23 cellular contexts compared by ENCODE assay signal in the genomic region with DNA sequence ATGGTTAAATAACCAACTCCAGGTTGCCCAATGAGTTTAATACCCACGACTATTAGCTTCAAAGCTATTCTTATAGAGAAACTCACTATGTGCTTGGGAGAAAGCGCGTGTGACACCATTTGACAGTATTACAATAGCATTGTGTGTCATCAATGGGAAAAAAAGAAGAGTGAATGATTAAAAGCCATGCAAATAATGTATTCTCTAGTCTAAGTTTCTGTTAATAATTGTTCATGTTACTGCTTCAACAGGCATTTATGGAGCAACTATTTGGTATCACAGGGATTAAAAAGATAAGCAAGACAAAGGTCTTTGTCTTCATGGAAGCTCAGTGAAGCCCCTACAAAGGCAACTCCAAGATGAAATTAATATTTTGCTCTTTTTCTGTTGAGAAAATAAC. TPM values are rescaled to one million over a fixed set of nuclear protein-coding genes. Genes with fewer than 3 reads are reported as not detected.
DNase-seq lines count a peak whose midpoint lies in the region; ATAC-seq and TF ChIP-seq lines count a peak whose summit lies in the region.
"Had no signal": no experiment of that assay in that cellular context is flagged by ENCODE, and none has a peak within 500 bp of the region (broad histone marks: within the 10 kb centered on the region; RNA-seq: fewer than 3 reads in every experiment).

No MANE protein-coding gene starts in this region.

- H3K9me3 Mint-ChIP-seq in osteocyte (ENCODE audit: unreplicated experiment) (no peaks in the 10 kb centered on the region), nephron progenitor cell (no peaks in the 10 kb centered on the region)
- H3K9me3 Mint-ChIP-seq in activated CD8-positive, alpha-beta T cell treated with anti-CD3 and anti-CD28 coated beads, Interleukin-2, amount 10 ng/mL, durations not matched to agents 7 days and 5 days (ENCODE audit: insufficient read depth): no peaks in the 10 kb centered on the region
- H3K9me3 Mint-ChIP-seq in activated T-helper 2 cell treated with anti-CD3 and anti-CD28 coated beads, Interferon-gamma antibody, Interleukin-2, Interleukin-4, amounts not matched to agents 10 μg/mL and 5 μg/mL and 100 μg/mL, durations not matched to agents 14 hours and 24 hours and 36 hours: no peaks in the 10 kb centered on the region
- H3K9me3 Mint-ChIP-seq: activated CD4-positive, alpha-beta T cell treated with anti-CD3 and anti-CD28 coated beads, Interleukin-2, amount 10 ng/mL, durations not matched to agents 7 days and 5 days; brain; CD8-positive, alpha-beta memory T cell; effector memory CD8-positive, alpha-beta T cell had no signal

- no peak for DNase-seq in SJCRH30
- DNase-seq in osteocyte (ENCODE audit: extremely low spot score, unreplicated experiment): no peak
- no peak for DNase-seq in activated CD8-positive, alpha-beta T cell treated with anti-CD3 and anti-CD28 coated beads, Interleukin-2, amount 10 ng/mL, durations not matched to agents 7 days and 5 days
- no peak for DNase-seq in nephron progenitor cell
- DNase-seq in activated T-helper 2 cell treated with anti-CD3 and anti-CD28 coated beads, Interferon-gamma antibody, Interleukin-2, Interleukin-4, amounts not matched to agents 10 μg/mL and 5 μg/mL and 100 μg/mL, durations not matched to agents 14 hours and 24 hours and 36 hours (ENCODE audit: low spot score): no peak
- DNase-seq: activated CD4-positive, alpha-beta T cell treated with anti-CD3 and anti-CD28 coated beads, Interleukin-2, amount 10 ng/mL, durations not matched to agents 7 days and 5 days; activated CD8-positive, alpha-beta memory T cell treated with anti-CD3 and anti-CD28 coated beads, Interleukin-2, amount 50 U/mL, for 4 hours; CD8-positive, alpha-beta memory T cell; effector memory CD8-positive, alpha-beta T cell; glutamatergic neuron; midbrain; MV-4-11; NCI-H187 treated with DMSO at 0.1 percent for 48 hours; stimulated activated naive CD4-positive, alpha-beta T cell treated with Interleukin-2 at 50 U/mL for 16 hours; T-helper 17 cell; thyroid gland had no signal

- no peaks in the 10 kb centered on the region for H3K36me3 ChIP-seq in SJCRH30
- H3K36me3 ChIP-seq: thyroid gland had no signal

- peaks cover 45% of the 10 kb centered on the region for H3K4me1 ChIP-seq in SJCRH30

- H3K4me1 Mint-ChIP-seq in osteocyte (ENCODE audit: unreplicated experiment) (peaks cover 70% of the 10 kb centered on the region), nephron progenitor cell (no peaks in the 10 kb centered on the region)
- H3K4me1 Mint-ChIP-seq in activated CD8-positive, alpha-beta T cell treated with anti-CD3 and anti-CD28 coated beads, Interleukin-2, amount 10 ng/mL, durations not matched to agents 7 days and 5 days (ENCODE audit: low read depth): peaks cover 3% of the 10 kb centered on the region
- H3K4me1 Mint-ChIP-seq in activated T-helper 2 cell treated with anti-CD3 and anti-CD28 coated beads, Interferon-gamma antibody, Interleukin-2, Interleukin-4, amounts not matched to agents 10 μg/mL and 5 μg/mL and 100 μg/mL, durations not matched to agents 14 hours and 24 hours and 36 hours (ENCODE audit: low read depth): peaks cover 4% of the 10 kb centered on the region
- H3K4me1 Mint-ChIP-seq: T-helper 17 cell had no signal

- CTCF ChIA-PET in activated CD8-positive, alpha-beta T cell treated with anti-CD3 and anti-CD28 coated beads, Interleukin-2, amount 10 ng/mL, durations not matched to agents 7 days and 5 days (lab: Charles Lee): no interaction called here

- H3K9me3 ChIP-seq in SJCRH30 (replicated peaks): no peaks in the 10 kb centered on the region
- H3K9me3 ChIP-seq: thyroid gland had no signal

- H3K27ac Mint-ChIP-seq in osteocyte (ENCODE audit: unreplicated experiment) (peak overlapping the region; percentile 85), nephron progenitor cell (no peak overlapping the region)
- H3K27ac Mint-ChIP-seq in activated CD8-positive, alpha-beta T cell treated with anti-CD3 and anti-CD28 coated beads, Interleukin-2, amount 10 ng/mL, durations not matched to agents 7 days and 5 days: no peak overlapping the region
- no peak overlapping the region for H3K27ac Mint-ChIP-seq in activated T-helper 2 cell treated with anti-CD3 and anti-CD28 coated beads, Interferon-gamma antibody, Interleukin-2, Interleukin-4, amounts not matched to agents 10 μg/mL and 5 μg/mL and 100 μg/mL, durations not matched to agents 14 hours and 24 hours and 36 hours
- H3K27ac Mint-ChIP-seq: activated CD4-positive, alpha-beta T cell treated with anti-CD3 and anti-CD28 coated beads, Interleukin-2, amount 10 ng/mL, durations not matched to agents 7 days and 5 days; CD8-positive, alpha-beta memory T cell; effector memory CD8-positive, alpha-beta T cell; progenitor cell of endocrine pancreas; T-helper 17 cell had no signal

- H3K4me3 ChIP-seq in SJCRH30: no peak overlapping the region
- H3K4me3 ChIP-seq: skin epidermis, thyroid gland had no signal

- POLR2A ChIA-PET in activated CD8-positive, alpha-beta T cell treated with anti-CD3 and anti-CD28 coated beads, Interleukin-2, amount 10 ng/mL, durations not matched to agents 7 days and 5 days (lab: Charles Lee): no interaction called here

- H3K4me3 Mint-ChIP-seq in osteocyte (ENCODE audit: unreplicated experiment) (no peak overlapping the region), nephron progenitor cell (no peak overlapping the region)
- H3K4me3 Mint-ChIP-seq in activated CD8-positive, alpha-beta T cell treated with anti-CD3 and anti-CD28 coated beads, Interleukin-2, amount 10 ng/mL, durations not matched to agents 7 days and 5 days: no peak overlapping the region
- H3K4me3 Mint-ChIP-seq in activated T-helper 2 cell treated with anti-CD3 and anti-CD28 coated beads, Interferon-gamma antibody, Interleukin-2, Interleukin-4, amounts not matched to agents 10 μg/mL and 5 μg/mL and 100 μg/mL, durations not matched to agents 14 hours and 24 hours and 36 hours (ENCODE audit: low read depth): no peak overlapping the region
- H3K4me3 Mint-ChIP-seq: activated CD4-positive, alpha-beta T cell treated with anti-CD3 and anti-CD28 coated beads, Interleukin-2, amount 10 ng/mL, durations not matched to agents 7 days and 5 days; brain; CD8-positive, alpha-beta memory T cell; effector memory CD8-positive, alpha-beta T cell; T-helper 17 cell had no signal

- intact Hi-C loops in activated T-helper 2 cell treated with anti-CD3 and anti-CD28 coated beads, Interferon-gamma antibody, Interleukin-2, Interleukin-4, amounts not matched to agents 10 μg/mL and 5 μg/mL and 100 μg/mL, durations not matched to agents 14 hours and 24 hours and 36 hours (cut with micrococcal nuclease): no loop called here

- no peaks in the 10 kb centered on the region for H3K27me3 ChIP-seq in SJCRH30
- H3K27me3 ChIP-seq: thyroid gland had no signal

- peak overlapping the region; percentile 93 for H3K27ac ChIP-seq in SJCRH30
- H3K27ac ChIP-seq: KMS-11, thyroid gland had no signal

- ATAC-seq in GM18511 (IDR thresholded peaks at IDR 0.05; ENCODE audit: unreplicated experiment) (peak; percentile 39), HG02759 (IDR thresholded peaks at IDR 0.05; ENCODE audit: unreplicated experiment) (peak; percentile 27), GM19452 (IDR thresholded peaks at IDR 0.05; ENCODE audit: unreplicated experiment) (no peak)
- ATAC-seq in activated CD8-positive, alpha-beta T cell treated with anti-CD3 and anti-CD28 coated beads, Interleukin-2, amount 10 ng/mL, durations not matched to agents 7 days and 5 days: no peak
- ATAC-seq: effector memory CD8-positive, alpha-beta T cell; T-helper 17 cell had no signal

- H3K27me3 Mint-ChIP-seq in osteocyte (ENCODE audit: unreplicated experiment) (no peaks in the 10 kb centered on the region), nephron progenitor cell (ENCODE audit: low read depth, poor library complexity) (peaks cover 6% of the 10 kb centered on the region)
- peaks cover 22% of the 10 kb centered on the region for H3K27me3 Mint-ChIP-seq in activated CD8-positive, alpha-beta T cell treated with anti-CD3 and anti-CD28 coated beads, Interleukin-2, amount 10 ng/mL, durations not matched to agents 7 days and 5 days (ENCODE audit: low read depth)
- peaks cover 20% of the 10 kb centered on the region for H3K27me3 Mint-ChIP-seq in activated T-helper 2 cell treated with anti-CD3 and anti-CD28 coated beads, Interferon-gamma antibody, Interleukin-2, Interleukin-4, amounts not matched to agents 10 μg/mL and 5 μg/mL and 100 μg/mL, durations not matched to agents 14 hours and 24 hours and 36 hours (ENCODE audit: low read depth)
- H3K27me3 Mint-ChIP-seq: brain, progenitor cell of endocrine pancreas had no signal

- H3K36me3 Mint-ChIP-seq in osteocyte (ENCODE audit: unreplicated experiment) (no peaks in the 10 kb centered on the region), nephron progenitor cell (ENCODE audit: low read depth) (no peaks in the 10 kb centered on the region)
- no peaks in the 10 kb centered on the region for H3K36me3 Mint-ChIP-seq in activated CD8-positive, alpha-beta T cell treated with anti-CD3 and anti-CD28 coated beads, Interleukin-2, amount 10 ng/mL, durations not matched to agents 7 days and 5 days (ENCODE audit: low read depth)
- no peaks in the 10 kb centered on the region for H3K36me3 Mint-ChIP-seq in activated T-helper 2 cell treated with anti-CD3 and anti-CD28 coated beads, Interferon-gamma antibody, Interleukin-2, Interleukin-4, amounts not matched to agents 10 μg/mL and 5 μg/mL and 100 μg/mL, durations not matched to agents 14 hours and 24 hours and 36 hours (ENCODE audit: low read depth)
- H3K36me3 Mint-ChIP-seq: brain; CD8-positive, alpha-beta memory T cell had no signal

- TF ChIP-seq CTCF in osteocyte (IDR thresholded peaks at IDR 0.05) (no peak), nephron progenitor cell (IDR thresholded peaks at IDR 0.05) (no peak)

RNA-seq across cellular contexts. Expression of a gene that starts 47.2 kb away (rescaled TPM):
- total RNA-seq in SJCRH30 (2014; rRNA removed; shearing (Covaris generic)): 22.2 and 23.7 TPM in 2 replicates
- 492 and 502 TPM in 2 replicates for total RNA-seq in osteocyte
- total RNA-seq in activated CD8-positive, alpha-beta T cell treated with anti-CD3 and anti-CD28 coated beads, Interleukin-2, amount 10 ng/mL, durations not matched to agents 7 days and 5 days: not detected
- 0.41 and 0.57 TPM in 2 replicates for total RNA-seq in activated T-helper 2 cell treated with anti-CD3 and anti-CD28 coated beads, Interferon-gamma antibody, Interleukin-2, Interleukin-4, amounts not matched to agents 10 μg/mL and 5 μg/mL and 100 μg/mL, durations not matched to agents 14 hours and 24 hours and 36 hours
- total RNA-seq: activated CD4-positive, alpha-beta T cell treated with anti-CD3 and anti-CD28 coated beads, Interleukin-2, amount 10 ng/mL, durations not matched to agents 7 days and 5 days had no signal

Comparison
In these comparisons a context has a peak if more than half of its experiments do, and no peak if none do; other contexts are left out.
1. ATAC-seq: peak in GM18511 (single experiment) and HG02759 (single experiment); none in activated CD8-positive, alpha-beta T cell treated with anti-CD3 and anti-CD28 coated beads, Interleukin-2, amount 10 ng/mL, durations not matched to agents 7 days and 5 days (single experiment) and GM19452 (single experiment).
2. RNA of a gene that starts 47.2 kb away (total RNA-seq): 492 to 502 TPM in osteocyte; 22.2 to 23.7 TPM in SJCRH30, 0.41 to 0.57 TPM in activated T-helper 2 cell treated with anti-CD3 and anti-CD28 coated beads, Interferon-gamma antibody, Interleukin-2, Interleukin-4, amounts not matched to agents 10 μg/mL and 5 μg/mL and 100 μg/mL, durations not matched to agents 14 hours and 24 hours and 36 hours and not detected in activated CD8-positive, alpha-beta T cell treated with anti-CD3 and anti-CD28 coated beads, Interleukin-2, amount 10 ng/mL, durations not matched to agents 7 days and 5 days; every median in the first group is over 10 times any median in the second.